In the genomic region with DNA sequence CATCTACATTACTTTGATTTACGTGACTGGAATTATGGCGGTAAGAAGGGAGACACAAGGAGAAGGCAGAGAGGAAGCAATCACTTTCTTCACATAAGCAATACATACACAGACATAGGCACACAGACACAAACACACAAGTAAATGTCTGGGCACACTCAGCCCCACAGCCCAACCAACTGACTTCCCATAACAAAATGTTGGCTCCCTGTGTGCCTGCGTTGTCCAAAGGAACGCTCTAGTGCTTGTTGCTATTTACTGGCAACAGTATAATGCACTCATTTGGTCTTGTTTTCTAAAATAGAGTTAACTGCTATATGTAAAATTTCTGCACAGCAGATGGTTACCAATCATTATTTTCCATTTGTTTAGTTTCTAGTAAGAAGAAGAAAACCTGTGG, we compare ENCODE assay signal across 3 cellular contexts.
TF ChIP-seq lines count a peak whose summit lies in the region.

No MANE protein-coding gene starts in this region.

TF ChIP-seq in H1, 55 proteins besides CTCF, POLR2A, EP300 and RAD21:
- TF ChIP-seq SIN3A (conservative IDR thresholded peaks at IDR 0.05 in 1 of 2, IDR thresholded peaks at IDR 0.05 in 1 of 2; ENCODE audit: low read depth in 1 of 2, low read length in 2 of 2) (no peak), CHD2 (IDR thresholded peaks at IDR 0.05; ENCODE audit: low read length) (no peak), JUND (IDR thresholded peaks at IDR 0.05; ENCODE audit: low read length) (no peak), POU5F1 (IDR thresholded peaks at IDR 0.05; ENCODE audit: low read depth, low read length) (no peak), RNF2 (IDR thresholded peaks at IDR 0.05; ENCODE audit: borderline replicate concordance, low read depth, low read length, missing control alignments, poor library complexity, severe bottlenecking) (no peak), E2F6 (IDR thresholded peaks at IDR 0.05) (no peak), YY1 (IDR thresholded peaks at IDR 0.05; ENCODE audit: low read depth, low read length) (no peak), USF2 (IDR thresholded peaks at IDR 0.05; ENCODE audit: low read length) (no peak), NANOG (IDR thresholded peaks at IDR 0.05; ENCODE audit: insufficient read depth, low read depth, low read length, poor library complexity, severe bottlenecking) (no peak), HDAC2 (IDR thresholded peaks at IDR 0.05; ENCODE audit: borderline replicate concordance in 1 of 2, low read depth in 2 of 2, low read length in 2 of 2) (no peak), CEBPB (IDR thresholded peaks at IDR 0.05; ENCODE audit: low read depth, low read length) (no peak), CREB1 (IDR thresholded peaks at IDR 0.05) (no peak), TAF7 (optimal IDR thresholded peaks at IDR 0.05; ENCODE audit: borderline replicate concordance, low read depth, low read length) (no peak), PHF8 (conservative IDR thresholded peaks at IDR 0.05; ENCODE audit: low read depth, low read length) (no peak), BRCA1 (IDR thresholded peaks at IDR 0.05; ENCODE audit: low read depth, low read length) (no peak), RXRA (IDR thresholded peaks at IDR 0.05; ENCODE audit: insufficient read depth, low read depth, low read length) (no peak), KDM5A (IDR thresholded peaks at IDR 0.05; ENCODE audit: low read length) (no peak)

TF ChIP-seq in HEK293T, 16 proteins besides CTCF, POLR2A, EP300 and RAD21:
- TF ChIP-seq FOXM1 (IDR thresholded peaks at IDR 0.05; ENCODE audit: borderline replicate concordance), result no peak
- TF ChIP-seq TARDBP (IDR thresholded peaks at IDR 0.05), result no peak
- no peak for TF ChIP-seq ELF4 (IDR thresholded peaks at IDR 0.05)
- no peak for TF ChIP-seq FOXA1 (IDR thresholded peaks at IDR 0.05)
TF ChIP-seq in HEK293T: peak in this region for 0.

TF ChIP-seq in GM23338, 12 proteins besides CTCF, POLR2A, EP300 and RAD21:
- no peak for TF ChIP-seq EZH2 (IDR thresholded peaks at IDR 0.05; ENCODE audit: low read depth, unreplicated experiment)
- TF ChIP-seq ZNF462 (CRISPR knock-in tag; IDR thresholded peaks at IDR 0.05), result no peak
- TF ChIP-seq STAT1 (IDR thresholded peaks at IDR 0.05; ENCODE audit: unreplicated experiment), result no peak
- TF ChIP-seq NANOG (IDR thresholded peaks at IDR 0.05; ENCODE audit: borderline replicate concordance), result no peak
- TF ChIP-seq ZNF331 (CRISPR knock-in tag; IDR thresholded peaks at IDR 0.05; ENCODE audit: low read depth), result no peak
- no peak for TF ChIP-seq EZH2phosphoT487 (IDR thresholded peaks at IDR 0.05; ENCODE audit: unreplicated experiment)
- no peak for TF ChIP-seq ETS1 (IDR thresholded peaks at IDR 0.05)
- TF ChIP-seq REST (IDR thresholded peaks at IDR 0.05; ENCODE audit: unreplicated experiment), result no peak
- TF ChIP-seq JUNB (IDR thresholded peaks at IDR 0.05; ENCODE audit: unreplicated experiment), result no peak
- TF ChIP-seq CREB1 (CRISPR knock-in tag; IDR thresholded peaks at IDR 0.05; ENCODE audit: low read depth), result no peak
